In genomic region chr5:16889972-16890519, GRCh38 we compare ENCODE assay signal across 16 cellular contexts. TPM values are rescaled to one million over a fixed set of nuclear protein-coding genes. Genes with fewer than 3 reads are reported as not detected.
DNase-seq lines count a peak whose midpoint lies in the region; ATAC-seq and TF ChIP-seq lines count a peak whose summit lies in the region.
"Had no signal": no experiment of that assay in that cellular context is flagged by ENCODE, and none has a peak within 500 bp of the region (broad histone marks: within the 10 kb centered on the region; RNA-seq: fewer than 3 reads in every experiment).

No MANE protein-coding gene starts in this region.

- no peaks in the 10 kb centered on the region for H3K36me3 Mint-ChIP-seq in brain

- H3K27me3 ChIP-seq in ACC112 (ENCODE audit: insufficient read depth, low read length), result no peaks in the 10 kb centered on the region
- no peaks in the 10 kb centered on the region for H3K27me3 ChIP-seq in heart left ventricle
- H3K27me3 ChIP-seq: cardiac muscle cell, vagina had no signal

- 45 to 55% (median 49%) methylated on average over 5 of the region's 5 CpGs for WGBS in heart left ventricle, 4 donors

- no peaks in the 10 kb centered on the region for H3K9me3 ChIP-seq in heart left ventricle
- H3K9me3 ChIP-seq: vagina had no signal

- no peaks in the 10 kb centered on the region; the same call in 1 of the 2 replicates for H3K36me3 ChIP-seq in ACC112 (ENCODE audit: insufficient read depth, low read length)
- no peaks in the 10 kb centered on the region for H3K36me3 ChIP-seq in heart left ventricle
- H3K36me3 ChIP-seq: cardiac muscle cell, vagina had no signal

- peak overlapping the region in 3 of 5 experiments; percentile 3 to 57 (median 36) for H3K27ac Mint-ChIP-seq in brain
- H3K27ac Mint-ChIP-seq: activated T-helper 1 cell treated with anti-CD3 and anti-CD28 coated beads, Interleukin-12 subunit alpha, Interleukin-12 subunit beta, Interleukin-2, Interleukin-4 antibody, amounts not matched to agents 30 ng/mL and 10 ng/mL and 1 ng/mL, durations not matched to agents 14 hours and 24 hours and 36 hours had no signal

- no peak for TF ChIP-seq POLR2A in heart left ventricle (IDR thresholded peaks at IDR 0.05)

- H2AFZ ChIP-seq in ACC112 (ENCODE audit: low read length, unreplicated experiment), result peak overlapping the region; percentile 39

- peak; percentile 65 for DNase-seq in M059J (ENCODE audit: low read depth)
- peak; percentile 76 for DNase-seq in left kidney (ENCODE audit: low read depth, low spot score)
- DNase-seq in heart left ventricle, result no peak
- DNase-seq in stimulated activated naive CD4-positive, alpha-beta T cell treated with Interleukin-2 at 50 U/mL for 16 hours (lab: John Stamatoyannopoulos, UW), result no peak
- no peak for DNase-seq in stimulated activated CD4-positive, alpha-beta T cell treated with anti-CD3 and anti-CD28 coated beads, Interleukin-4, amount 100 ng/mL, for 1 hour
- DNase-seq: activated CD4-positive, alpha-beta T cell treated with anti-CD3 and anti-CD28 coated beads for 1 hour; GDM1; NCI-H1105 treated with DMSO at 0.1 percent for 48 hours had no signal

- H3K9me3 Mint-ChIP-seq in brain, result no peaks in the 10 kb centered on the region
- H3K9me3 Mint-ChIP-seq: activated T-helper 1 cell treated with anti-CD3 and anti-CD28 coated beads, Interleukin-12 subunit alpha, Interleukin-12 subunit beta, Interleukin-2, Interleukin-4 antibody, amounts not matched to agents 30 ng/mL and 10 ng/mL and 1 ng/mL, durations not matched to agents 14 hours and 24 hours and 36 hours had no signal

- H3K79me2 ChIP-seq in ACC112 (ENCODE audit: control insufficient read depth, insufficient read depth, low read length, unreplicated experiment), result peaks cover 76% of the 10 kb centered on the region

- intact Hi-C loops in heart left ventricle (cut with DNase I), result no loop called here

- H3K4me1 ChIP-seq in ACC112 (ENCODE audit: control insufficient read depth, insufficient read depth, low read length, unreplicated experiment) (peaks cover 63% of the 10 kb centered on the region), heart left ventricle (peaks cover 0 to 27% (median 7%) of the 10 kb centered on the region in 12 donors)

- ATAC-seq in HG02642 (IDR thresholded peaks at IDR 0.05; ENCODE audit: poor library complexity, unreplicated experiment), result no peak
- ATAC-seq in heart left ventricle, result no peak

- peak overlapping the region; percentile 95 for H3K27ac ChIP-seq in ACC112 (ENCODE audit: low read depth, low read length)
- H3K27ac ChIP-seq in heart left ventricle, result no peak overlapping the region
- H3K27ac ChIP-seq: cardiac muscle cell, HL-60, vagina had no signal

- peak overlapping the region; percentile 61 for H3K4me3 ChIP-seq in ACC112 (ENCODE audit: low read depth, low read length)
- no peak overlapping the region for H3K4me3 ChIP-seq in heart left ventricle
- H3K4me3 ChIP-seq: cardiac muscle cell, vagina had no signal

- TF ChIP-seq CTCF in brain (conservative IDR thresholded peaks at IDR 0.05) (no peak), heart left ventricle (IDR thresholded peaks at IDR 0.05) (no peak)

- no peak overlapping the region for H3K4me3 Mint-ChIP-seq in brain
- H3K4me3 Mint-ChIP-seq: activated T-helper 1 cell treated with anti-CD3 and anti-CD28 coated beads, Interleukin-12 subunit alpha, Interleukin-12 subunit beta, Interleukin-2, Interleukin-4 antibody, amounts not matched to agents 30 ng/mL and 10 ng/mL and 1 ng/mL, durations not matched to agents 14 hours and 24 hours and 36 hours; neural crest cell had no signal

- peaks cover 8% of the 10 kb centered on the region for H3K27me3 Mint-ChIP-seq in brain

- H3K4me1 Mint-ChIP-seq in brain, result peaks cover 69% of the 10 kb centered on the region

RNA-seq across cellular contexts. Expression of gene MYO10, which starts 46.0 kb away (rescaled TPM):
- 13.6 and 30.2 TPM in 2 replicates for total RNA-seq in M059J (2014; rRNA removed; shearing (Covaris generic))
- polyA plus RNA-seq in brain (ENCODE audit: insufficient read depth, low read depth, low replicate concordance) (39.3 TPM), heart left ventricle (1 to 10 TPM; 2.0 to 2.8 TPM)
- total RNA-seq in heart left ventricle, result 10 to 100 TPM in 1 of 9 donors, 1 to 10 TPM in 8; 2.0 to 17.3 (median 5.5) TPM

Comparison
In these comparisons a context has a peak if more than half of its experiments do, and no peak if none do; other contexts are left out.
1. DNase-seq: peak in M059J (single experiment) and left kidney (single experiment); none in heart left ventricle (0 of 5), stimulated activated naive CD4-positive, alpha-beta T cell treated with Interleukin-2 at 50 U/mL for 16 hours (single experiment) and stimulated activated CD4-positive, alpha-beta T cell treated with anti-CD3 and anti-CD28 coated beads, Interleukin-4, amount 100 ng/mL, for 1 hour (single experiment).